ENCODE assay signal across 1 cellular context in the genomic region with DNA sequence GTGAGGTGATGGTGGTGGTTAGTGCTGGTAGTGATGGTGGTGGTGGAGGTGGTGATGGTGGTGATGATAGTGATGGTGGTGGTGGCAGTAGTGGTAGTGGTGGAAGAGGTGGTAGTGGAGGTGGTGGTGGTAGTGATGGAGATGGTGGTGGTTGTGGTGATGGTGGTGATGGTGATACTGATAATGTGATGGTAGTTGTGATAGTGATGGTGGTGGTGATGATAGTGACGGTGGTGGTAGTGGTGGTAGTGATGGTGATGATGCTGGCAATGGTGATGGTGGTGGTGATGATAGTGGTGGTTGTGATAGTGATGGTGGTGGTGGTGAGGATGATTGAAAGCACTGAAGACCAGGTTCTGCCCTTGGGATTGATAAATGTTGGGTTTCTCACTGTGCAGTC.
TF ChIP-seq lines count a peak whose summit lies in the region.

No MANE protein-coding gene starts in this region.

TF ChIP-seq in HEK293, 187 proteins besides CTCF, POLR2A, EP300 and RAD21 (continued from another document):
- TF ChIP-seq, protein P1, sequence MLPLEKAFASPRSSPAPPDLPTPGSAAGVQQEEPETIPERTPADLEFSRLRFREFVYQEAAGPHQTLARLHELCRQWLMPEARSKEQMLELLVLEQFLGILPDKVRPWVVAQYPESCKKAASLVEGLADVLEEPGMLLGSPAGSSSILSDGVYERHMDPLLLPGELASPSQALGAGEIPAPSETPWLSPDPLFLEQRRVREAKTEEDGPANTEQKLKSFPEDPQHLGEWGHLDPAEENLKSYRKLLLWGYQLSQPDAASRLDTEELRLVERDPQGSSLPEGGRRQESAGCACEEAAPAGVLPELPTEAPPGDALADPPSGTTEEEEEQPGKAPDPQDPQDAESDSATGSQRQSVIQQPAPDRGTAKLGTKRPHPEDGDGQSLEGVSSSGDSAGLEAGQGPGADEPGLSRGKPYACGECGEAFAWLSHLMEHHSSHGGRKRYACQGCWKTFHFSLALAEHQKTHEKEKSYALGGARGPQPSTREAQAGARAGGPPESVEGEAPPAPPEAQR (tag by site-specific recombination; IDR thresholded peaks at IDR 0.05), result peak; percentile 61
- TF ChIP-seq ZNF433 (tag by site-specific recombination; IDR thresholded peaks at IDR 0.05; ENCODE audit: low read depth) (no peak), ZNF311 (tag by site-specific recombination; IDR thresholded peaks at IDR 0.05; ENCODE audit: borderline replicate concordance) (0 out of 2 replicates have a peak, but pooled peaks have one; percentile 60)
